ENCODE assay signal across 20 cellular contexts in genomic region chr11:34610324-34611041, GRCh38. TPM values are rescaled to one million over a fixed set of nuclear protein-coding genes. Genes with fewer than 3 reads are reported as not detected.
A peak's percentile ranks its signal among the peaks of the same experiment; 100 is the strongest.
DNase-seq lines count a peak whose midpoint lies in the region; ATAC-seq, FAIRE-seq and TF ChIP-seq lines count a peak whose summit lies in the region.
"Had no signal": no experiment of that assay in that cellular context is flagged by ENCODE, and none has a peak within 500 bp of the region (broad histone marks: within the 10 kb centered on the region; RNA-seq: fewer than 3 reads in every experiment).

No MANE protein-coding gene starts in this region.

- no peak for DNase-seq in HepG2 (ENCODE audit: low spot score)
- no peak for DNase-seq in right lobe of liver
- no peak for DNase-seq in esophagus squamous epithelium (lab: John Stamatoyannopoulos, UW)
- peak; percentile 84 for DNase-seq in prostate gland (ENCODE audit: low spot score)
- no peak for DNase-seq in activated CD4-positive, alpha-beta memory T cell treated with anti-CD3 and anti-CD28 coated beads for 36 hours
- no peak for DNase-seq in immature natural killer cell
- DNase-seq in Right ventricle myocardium inferior (ENCODE audit: missing footprints): no peak
- DNase-seq: Calu3; CD8-positive, alpha-beta T cell; DMS79 treated with DMSO at 0.1 percent for 48 hours; GF-D8; GOT3; H7; HFFc6 had no signal

- H3K79me2 ChIP-seq in HepG2 (ENCODE audit: insufficient read depth, low read length): no peaks in the 10 kb centered on the region

- no peaks in the 10 kb centered on the region for H3K9me3 Mint-ChIP-seq in activated CD4-positive, alpha-beta memory T cell treated with anti-CD3 and anti-CD28 coated beads for 36 hours
- H3K9me3 Mint-ChIP-seq in immature natural killer cell: peaks cover 0 to 1% (median 0%) of the 10 kb centered on the region in 6 donors
- H3K9me3 Mint-ChIP-seq: CD8-positive, alpha-beta T cell; HFFc6 had no signal

- H3K4me2 ChIP-seq in HepG2 (ENCODE audit: low read depth, low read length): no peak overlapping the region
- H3K4me2 ChIP-seq: BLaER1 had no signal

- no TSS peak for BruUV-seq in HepG2 (replicated peaks; lab: Mats Ljungman, UMichigan)

- H3K27me3 Mint-ChIP-seq in activated CD4-positive, alpha-beta memory T cell treated with anti-CD3 and anti-CD28 coated beads for 36 hours: peaks cover 20% of the 10 kb centered on the region
- peaks cover 2 to 12% (median 9%) of the 10 kb centered on the region in 3 donors for H3K27me3 Mint-ChIP-seq in immature natural killer cell (ENCODE audit: low read depth in 3 of 3)

- H3K4me1 ChIP-seq in HepG2 (ENCODE audit: insufficient read depth, low read length): peaks cover 59% of the 10 kb centered on the region
- no peaks in the 10 kb centered on the region for H3K4me1 ChIP-seq in right lobe of liver
- peaks cover 9 to 81% (median 14%) of the 10 kb centered on the region in 3 donors for H3K4me1 ChIP-seq in esophagus squamous epithelium
- no peaks in the 10 kb centered on the region for H3K4me1 ChIP-seq in prostate gland (replicated peaks)

- no peak for TF ChIP-seq EP300 in HepG2 (IDR thresholded peaks at IDR 0.05; ENCODE audit: low read depth in 2 of 2, low read length in 2 of 2)
- no peak for TF ChIP-seq EP300 in HepG2 (CRISPR knock-in tag; IDR thresholded peaks at IDR 0.05; ENCODE audit: borderline replicate concordance)

- H3K4me1 Mint-ChIP-seq in activated CD4-positive, alpha-beta memory T cell treated with anti-CD3 and anti-CD28 coated beads for 36 hours (ENCODE audit: low read depth): peaks cover 16% of the 10 kb centered on the region
- H3K4me1 Mint-ChIP-seq in immature natural killer cell: no peaks in the 10 kb centered on the region

- H2AFZ ChIP-seq in HepG2 (ENCODE audit: low read length): no peak overlapping the region

- H3K4me3 Mint-ChIP-seq in activated CD4-positive, alpha-beta memory T cell treated with anti-CD3 and anti-CD28 coated beads for 36 hours: no peak overlapping the region
- H3K4me3 Mint-ChIP-seq in immature natural killer cell: no peak overlapping the region
- H3K4me3 Mint-ChIP-seq: CD14-positive monocyte; CD8-positive, alpha-beta T cell; HFFc6 had no signal

- H3K36me3 Mint-ChIP-seq in activated CD4-positive, alpha-beta memory T cell treated with anti-CD3 and anti-CD28 coated beads for 36 hours: no peaks in the 10 kb centered on the region
- H3K36me3 Mint-ChIP-seq in immature natural killer cell: no peaks in the 10 kb centered on the region
- H3K36me3 Mint-ChIP-seq: CD14-positive monocyte; CD8-positive, alpha-beta T cell had no signal

- in situ Hi-C loops in HepG2 (cut with HindIII; ENCODE audit: extremely low pct_ligation_motif_present, low pct_unique_long_range_greater_than_20kb): no loop called here

- TF ChIP-seq POLR2A in HepG2 (IDR thresholded peaks at IDR 0.05; ENCODE audit: insufficient read depth in 1 of 2, low read depth in 2 of 2, low read length in 2 of 2) (no peak), right lobe of liver (IDR thresholded peaks at IDR 0.05) (no peak), esophagus squamous epithelium (IDR thresholded peaks at IDR 0.05) (no peak), prostate gland (IDR thresholded peaks at IDR 0.05) (no peak)

- TF ChIP-seq RAD21 in HepG2 (CRISPR knock-in tag; IDR thresholded peaks at IDR 0.05): no peak

- H3K9me3 ChIP-seq in HepG2 (ENCODE audit: low read length) (no peaks in the 10 kb centered on the region), right lobe of liver (no peaks in the 10 kb centered on the region), esophagus squamous epithelium (no peaks in the 10 kb centered on the region), prostate gland (no peaks in the 10 kb centered on the region)
- H3K9me3 ChIP-seq: BLaER1 had no signal

- intact Hi-C loops in HepG2 (cut with micrococcal nuclease; ENCODE audit: unreplicated experiment) (no loop called here), right lobe of liver (cut with DNase I) (no loop called here), esophagus squamous epithelium (cut with DNase I) (no loop called here), prostate gland (cut with DNase I) (no loop called here), Right ventricle myocardium inferior (cut with DNase I) (no loop called here)
- intact Hi-C loops in activated CD4-positive, alpha-beta memory T cell treated with anti-CD3 and anti-CD28 coated beads for 36 hours (cut with micrococcal nuclease): no loop called here

- FAIRE-seq in HepG2 (lab: Jason Lieb, UNC): no peak
- FAIRE-seq: GM12878 had no signal

- H3K9ac ChIP-seq in HepG2 (ENCODE audit: insufficient read depth, low read depth, low read length): no peak overlapping the region
- H3K9ac ChIP-seq: BLaER1 had no signal

- POLR2A ChIA-PET in HepG2 (lab: Yijun Ruan, JAX): interaction anchor here (2.5 kb wide), 1 partner anchor 10 kb away, joined by 12 read pairs; no protein-coding TSS in a partner anchor
- POLR2A ChIA-PET in activated CD4-positive, alpha-beta memory T cell treated with anti-CD3 and anti-CD28 coated beads for 36 hours (lab: Charles Lee): no interaction called here

- H3K4me3 ChIP-seq in HepG2 (replicated peaks in 1 of 3; ENCODE audit: insufficient read depth in 1 of 3, low read depth in 2 of 3, low read length in 3 of 3): no peak overlapping the region
- H3K4me3 ChIP-seq in right lobe of liver: no peak overlapping the region
- H3K4me3 ChIP-seq in esophagus squamous epithelium: no peak overlapping the region
- H3K4me3 ChIP-seq in prostate gland: no peak overlapping the region
- H3K4me3 ChIP-seq: BLaER1, GM12878 had no signal

- no peaks in the 10 kb centered on the region for H4K20me1 ChIP-seq in HepG2 (ENCODE audit: insufficient read depth, low read length)
- H4K20me1 ChIP-seq: BLaER1 had no signal

- H3K36me3 ChIP-seq in HepG2 (replicated peaks in 1 of 2; ENCODE audit: control insufficient read depth in 1 of 2, insufficient read depth in 2 of 2, low read length in 2 of 2): no peaks in the 10 kb centered on the region
- no peaks in the 10 kb centered on the region for H3K36me3 ChIP-seq in right lobe of liver
- no peaks in the 10 kb centered on the region for H3K36me3 ChIP-seq in esophagus squamous epithelium
- H3K36me3 ChIP-seq in prostate gland: no peaks in the 10 kb centered on the region
- H3K36me3 ChIP-seq: BLaER1 had no signal

- no peak for ATAC-seq in HepG2
- no peak for ATAC-seq in right lobe of liver
- ATAC-seq in HG03025 (IDR thresholded peaks at IDR 0.05; ENCODE audit: low FRiP score, unreplicated experiment): no peak
- ATAC-seq in Right ventricle myocardium inferior: no peak
- ATAC-seq: CD8-positive, alpha-beta T cell; GM12878 had no signal

- CTCF ChIA-PET in HepG2 (lab: Yijun Ruan, JAX; ENCODE audit: low intra/inter-chr PET ratio, low total read pairs): no interaction called here
- CTCF ChIA-PET in activated CD4-positive, alpha-beta memory T cell treated with anti-CD3 and anti-CD28 coated beads for 36 hours (lab: Charles Lee): no interaction called here

- no peak overlapping the region for H3K27ac Mint-ChIP-seq in activated CD4-positive, alpha-beta memory T cell treated with anti-CD3 and anti-CD28 coated beads for 36 hours
- no peak overlapping the region for H3K27ac Mint-ChIP-seq in immature natural killer cell
- H3K27ac Mint-ChIP-seq: CD14-positive monocyte; CD8-positive, alpha-beta T cell; HFFc6 had no signal

- no peaks in the 10 kb centered on the region for H3K27me3 ChIP-seq in HepG2 (ENCODE audit: control insufficient read depth in 1 of 2, insufficient read depth in 2 of 2, low read length in 2 of 2)
- H3K27me3 ChIP-seq in right lobe of liver: no peaks in the 10 kb centered on the region
- H3K27me3 ChIP-seq in esophagus squamous epithelium: no peaks in the 10 kb centered on the region
- no peaks in the 10 kb centered on the region for H3K27me3 ChIP-seq in prostate gland (replicated peaks; ENCODE audit: insufficient read depth)
- H3K27me3 ChIP-seq: BLaER1 had no signal

- 95% methylated on average over 5 of the region's 5 CpGs for WGBS in HepG2 (ENCODE audit: low lambda C conversion rate)
- 100% methylated on average over 2 of the region's 5 CpGs for WGBS in right lobe of liver (ENCODE audit: insufficient coverage, low coverage, low lambda C conversion rate, missing lambda C conversion rate)
- 47 to 67% methylated on average over 5 of the region's 5 CpGs for WGBS in esophagus squamous epithelium, 2 donors
- 61% methylated on average over 5 of the region's 5 CpGs for WGBS in prostate gland

- H3K27ac ChIP-seq in HepG2 (ENCODE audit: extremely low read length, insufficient read depth, low read length): no peak overlapping the region
- H3K27ac ChIP-seq in right lobe of liver: no peak overlapping the region
- H3K27ac ChIP-seq in esophagus squamous epithelium: peak overlapping the region; percentile 47 to 85 (median 78)
- H3K27ac ChIP-seq in prostate gland: peak overlapping the region in 1 of 2 donors; percentile 35
- H3K27ac ChIP-seq: 22Rv1, BLaER1 had no signal

- TF ChIP-seq CTCF in HepG2 (CRISPR knock-in tag; IDR thresholded peaks at IDR 0.05): no peak
- TF ChIP-seq CTCF in right lobe of liver (IDR thresholded peaks at IDR 0.05): no peak
- TF ChIP-seq CTCF in esophagus squamous epithelium (IDR thresholded peaks at IDR 0.05): no peak
- no peak for TF ChIP-seq CTCF in prostate gland (IDR thresholded peaks at IDR 0.05)

RNA-seq across cellular contexts. Expression of gene EHF, which starts 10.4 kb away (rescaled TPM):
- total RNA-seq in HepG2 (2016; rRNA removed; fragmentation: Illumina TruSeq; extraction: Trizol): 0.24 and 0.46 TPM in 2 replicates
- not detected in 2 replicates for total RNA-seq in HepG2 (2016; cell fraction: cytosol; rRNA removed; fragmentation: Illumina TruSeq; extraction: Trizol; ENCODE audit: low read depth)
- total RNA-seq in HepG2 (2016; cell fraction: insoluble cytoplasmic fraction; rRNA removed; fragmentation: Illumina TruSeq; extraction: Trizol): 0.19 and 0.65 TPM in 2 replicates
- 0.09 and 0.24 TPM in 2 replicates for total RNA-seq in HepG2 (2016; cell fraction: membrane; rRNA removed; fragmentation: Illumina TruSeq; extraction: Trizol)
- total RNA-seq in HepG2 (2016; cell fraction: nucleus; rRNA removed; fragmentation: Illumina TruSeq; extraction: Trizol): 0.22 and 0.28 TPM in 2 replicates
- 0.04 TPM in 1 of 2 replicates, not detected in the other for polyA plus RNA-seq in HepG2 (2011; rRNA removed)
- 0.08 TPM in 1 of 2 replicates, not detected in the other for polyA plus RNA-seq in HepG2 (2011; cell fraction: cytosol; rRNA removed)
- polyA plus RNA-seq in HepG2 (2011; cell fraction: nucleus; rRNA removed): 0.07 TPM in 1 of 2 replicates, not detected in the other
- not detected in 2 replicates for polyA plus RNA-seq in HepG2 (2012)
- 0.06 and 0.17 TPM in 2 replicates for polyA plus RNA-seq in HepG2 (2016; cell fraction: cytosol; fragmentation: Illumina TruSeq; extraction: Trizol; ENCODE audit: low read depth)
- polyA plus RNA-seq in HepG2 (2016; cell fraction: insoluble cytoplasmic fraction; fragmentation: Illumina TruSeq; extraction: Trizol; ENCODE audit: low read depth): 0.13 and 0.40 TPM in 2 replicates
- 0.13 TPM in 1 of 2 replicates, not detected in the other for polyA plus RNA-seq in HepG2 (2016; cell fraction: membrane; fragmentation: Illumina TruSeq; extraction: Trizol; ENCODE audit: low read depth)
- polyA plus RNA-seq in HepG2 (2016; cell fraction: nucleus; fragmentation: Illumina TruSeq; extraction: Trizol; ENCODE audit: insufficient read depth, low read depth): 0.28 and 0.30 TPM in 2 replicates
- polyA minus RNA-seq in HepG2 (2011; rRNA and poly(A)+ RNA removed; ENCODE audit: low replicate concordance): 0.06 and 0.65 TPM in 2 replicates
- not detected in 2 replicates for polyA minus RNA-seq in HepG2 (2011; cell fraction: cytosol; rRNA and poly(A)+ RNA removed)
- polyA minus RNA-seq in HepG2 (2011; cell fraction: nucleus; rRNA and poly(A)+ RNA removed): 0.25 and 0.39 TPM in 2 replicates
- 1 to 10 TPM in 5 of 6 experiments, under 1 TPM in 1; 1.00 to 3.3 (median 1.5) TPM for total RNA-seq in right lobe of liver
- total RNA-seq in esophagus squamous epithelium: 100 to 1,000 TPM; 265 to 388 (median 325) TPM
- 100 to 1,000 TPM; 164 to 332 TPM for total RNA-seq in prostate gland
- total RNA-seq in activated CD4-positive, alpha-beta memory T cell treated with anti-CD3 and anti-CD28 coated beads for 36 hours: not detected
- not detected for polyA plus RNA-seq in immature natural killer cell
- 2.9 TPM for total RNA-seq in Right ventricle myocardium inferior
- total RNA-seq: A673; CD8-positive, alpha-beta T cell had no signal

Comparison
In these comparisons a context has a peak if more than half of its experiments do, and no peak if none do; other contexts are left out.
1. H3K27ac ChIP-seq: peak in esophagus squamous epithelium (4 of 4); none in HepG2 (single experiment) and right lobe of liver (0 of 3).
2. RNA of gene EHF, which starts 10.4 kb away (total RNA-seq): 265 to 388 TPM in esophagus squamous epithelium and 164 to 332 TPM in prostate gland; 2.9 TPM in Right ventricle myocardium inferior (single experiment), 1.00 to 3.3 TPM in right lobe of liver, 0.09 to 0.65 TPM in HepG2 and not detected in activated CD4-positive, alpha-beta memory T cell treated with anti-CD3 and anti-CD28 coated beads for 36 hours; every median in the first group is over 10 times any median in the second.